22 cellular contexts compared by ENCODE assay signal in genomic region chr17:36899250-36900129, GRCh38. TPM values are rescaled to one million over a fixed set of nuclear protein-coding genes. Genes with fewer than 3 reads are reported as not detected.
DNase-seq lines count a peak whose midpoint lies in the region; ATAC-seq lines count a peak whose summit lies in the region.
"Had no signal": no experiment of that assay in that cellular context is flagged by ENCODE, and none has a peak within 500 bp of the region (broad histone marks: within the 10 kb centered on the region; RNA-seq: fewer than 3 reads in every experiment).

No MANE protein-coding gene starts in this region.

- no peak overlapping the region for H2BK12ac ChIP-seq in neuronal stem cell (ENCODE audit: low read length)

- H3K4me1 ChIP-seq in neuronal stem cell (ENCODE audit: control insufficient read depth in 2 of 2, insufficient read depth in 1 of 2, low read depth in 1 of 2, low read length in 2 of 2): peaks cover 11 to 18% of the 10 kb centered on the region in 2 donors
- H3K4me1 ChIP-seq: adrenal gland had no signal

- H3K4me2 ChIP-seq in neuronal stem cell (ENCODE audit: insufficient read depth, low read length, poor library complexity, severe bottlenecking): no peak overlapping the region
- H3K4me2 ChIP-seq: PC-9 had no signal

- H3K18ac ChIP-seq in neuronal stem cell (ENCODE audit: low read length): peak overlapping the region; percentile 63

- no CpG with 5 or more reads among the region's 7 CpGs for WGBS in neuronal stem cell (ENCODE audit: extremely low coverage in 2 of 2, insufficient read length in 2 of 2, insufficient replicate concordance in 1 of 2), 2 donors

- H3K14ac ChIP-seq in neuronal stem cell (ENCODE audit: low read length): no peak overlapping the region

- H3K79me1 ChIP-seq in neuronal stem cell (ENCODE audit: low read depth, low read length): no peaks in the 10 kb centered on the region

- no peak for ATAC-seq in HG03095 (IDR thresholded peaks at IDR 0.05; ENCODE audit: unreplicated experiment)
- ATAC-seq: left ventricle myocardium superior, WTC11 had no signal

- peaks cover 0 to 5% (median 0%) of the 10 kb centered on the region in 3 experiments for H3K27me3 ChIP-seq in neuronal stem cell (ENCODE audit: control insufficient read depth in 3 of 3, insufficient read depth in 3 of 3, low read depth in 1 of 3, low read length in 3 of 3)
- H3K27me3 ChIP-seq: adrenal gland had no signal

- no peak overlapping the region for H4K8ac ChIP-seq in neuronal stem cell (ENCODE audit: low read depth, low read length)

- peak; percentile 24 for DNase-seq in ELR (ENCODE audit: low read depth)
- DNase-seq in NCI-H1694 treated with DMSO at 0.1 percent for 48 hours (lab: John Stamatoyannopoulos, UW): peak; percentile 95
- DNase-seq in cerebellar nuclear complex (lab: John Stamatoyannopoulos, UW): peak; percentile 53 to 82
- no peak for DNase-seq in neuronal stem cell (ENCODE audit: low spot score)
- DNase-seq in hepatic stellate cell (ENCODE audit: low spot score): no peak
- no peak for DNase-seq in stimulated activated CD4-positive, alpha-beta T cell treated with anti-CD3 and anti-CD28 coated beads, Interleukin-4, amount 100 ng/mL, for 4 hours
- DNase-seq: activated CD4-positive, alpha-beta memory T cell treated with anti-CD3 and anti-CD28 coated beads, Interleukin-2, amount 10 ng/mL, durations not matched to agents 7 days and 5 days; activated gamma-delta T cell treated with Interleukin-2 at 50 U/mL for 16 hours; adrenal gland; CD8-positive, alpha-beta memory T cell; effector CD8-positive, alpha-beta T cell; Karpas-422; left ventricle myocardium superior; NCI-H1048; NCI-H2081 treated with DMSO at 0.1 percent for 48 hours; NCI-H774; PC-9; stimulated activated naive CD4-positive, alpha-beta T cell; T-helper 2 cell had no signal

- H2BK120ac ChIP-seq in neuronal stem cell (ENCODE audit: low read depth, low read length): no peak overlapping the region

- no peak overlapping the region for H3K23ac ChIP-seq in neuronal stem cell (ENCODE audit: low read depth, low read length, poor library complexity)

- no peak overlapping the region for H3K4ac ChIP-seq in neuronal stem cell (ENCODE audit: low read length)

- peak overlapping the region; percentile 16 for H2BK5ac ChIP-seq in neuronal stem cell (ENCODE audit: low read length)

- no peak overlapping the region for H3K9ac ChIP-seq in neuronal stem cell (ENCODE audit: low read depth, low read length, poor library complexity)

- peak overlapping the region; percentile 76 for H2AFZ ChIP-seq in neuronal stem cell (ENCODE audit: low read length)
- H2AFZ ChIP-seq: PC-9 had no signal

- H3K4me3 ChIP-seq in neuronal stem cell (ENCODE audit: low read length in 2 of 2): no peak overlapping the region
- H3K4me3 ChIP-seq: adrenal gland, PC-9, thoracic aorta had no signal

- H3K36me3 ChIP-seq in neuronal stem cell (replicated peaks in 1 of 2; ENCODE audit: control insufficient read depth in 2 of 2, insufficient read depth in 2 of 2, low read length in 2 of 2): no peaks in the 10 kb centered on the region
- H3K36me3 ChIP-seq: adrenal gland, thoracic aorta had no signal

- peak overlapping the region; percentile 66 for H2AK5ac ChIP-seq in neuronal stem cell (ENCODE audit: low read depth, low read length)

- no peak overlapping the region for H3K27ac ChIP-seq in neuronal stem cell (replicated peaks; ENCODE audit: low read length)
- H3K27ac ChIP-seq: adrenal gland, PC-9, thoracic aorta had no signal

- H3K9me3 ChIP-seq in neuronal stem cell (replicated peaks in 1 of 2; ENCODE audit: control insufficient read depth in 2 of 2, insufficient read depth in 1 of 2, low read depth in 1 of 2, low read length in 2 of 2): no peaks in the 10 kb centered on the region
- H3K9me3 ChIP-seq: adrenal gland, thoracic aorta had no signal

- H4K91ac ChIP-seq in neuronal stem cell (ENCODE audit: low read depth, low read length, poor library complexity): no peak overlapping the region

- H2BK15ac ChIP-seq in neuronal stem cell (ENCODE audit: low read length): peak overlapping the region; percentile 87

RNA-seq across cellular contexts. Expression of gene LHX1, which starts 37.8 kb away (rescaled TPM):
- polyA plus RNA-seq in neuronal stem cell (2013, experiment 1 of 2): 0.04 TPM
- 0.06 TPM for polyA plus RNA-seq in neuronal stem cell (2013, experiment 2 of 2)
- polyA plus RNA-seq: adrenal gland; CD8-positive, alpha-beta memory T cell had no signal

RNA-seq across cellular contexts. Expression of gene AATF, which starts 49.3 kb away (rescaled TPM):
- polyA plus RNA-seq in neuronal stem cell (2013, experiment 1 of 2): 58.6 TPM
- polyA plus RNA-seq in neuronal stem cell (2013, experiment 2 of 2): 62.9 TPM

Comparison
In these comparisons a context has a peak if more than half of its experiments do, and no peak if none do; other contexts are left out.
1. DNase-seq: peak in ELR (single experiment), NCI-H1694 treated with DMSO at 0.1 percent for 48 hours (single experiment) and cerebellar nuclear complex (2 of 2); none in neuronal stem cell (single experiment), hepatic stellate cell (single experiment) and stimulated activated CD4-positive, alpha-beta T cell treated with anti-CD3 and anti-CD28 coated beads, Interleukin-4, amount 100 ng/mL, for 4 hours (0 of 2).